In the genomic region with DNA sequence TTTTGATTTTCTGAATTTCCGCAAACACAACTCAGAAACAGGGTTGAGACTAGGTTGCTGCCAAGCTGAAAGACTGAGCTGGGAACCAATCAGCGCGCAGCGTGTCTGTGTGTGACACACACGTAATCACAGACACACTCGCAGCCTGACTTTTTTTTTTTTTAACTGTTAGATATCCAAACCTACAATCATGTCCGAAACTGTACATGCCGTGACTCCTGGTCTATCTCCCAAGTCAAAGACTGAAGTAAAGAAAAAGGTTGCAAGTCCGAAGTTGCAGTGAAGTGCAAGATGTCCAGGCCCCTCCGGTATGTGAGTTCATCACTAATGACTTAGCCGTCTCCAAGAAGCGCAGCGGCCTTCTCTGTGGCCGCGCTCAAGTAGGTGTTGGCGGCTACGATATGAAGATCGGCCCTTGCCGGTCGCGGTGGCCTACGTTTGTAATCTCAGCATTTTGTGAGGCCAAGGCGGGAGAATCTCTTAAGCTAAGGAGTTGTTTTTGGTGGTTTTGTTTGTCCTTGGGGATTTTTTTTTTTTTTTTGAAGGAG, we compare ENCODE assay signal across 1 cellular context.
TF ChIP-seq lines count a peak whose summit lies in the region.

No MANE protein-coding gene starts in this region.

TF ChIP-seq in HepG2, 621 proteins besides CTCF, POLR2A, EP300 and RAD21 (continued from another document):
- TF ChIP-seq, protein P1, sequence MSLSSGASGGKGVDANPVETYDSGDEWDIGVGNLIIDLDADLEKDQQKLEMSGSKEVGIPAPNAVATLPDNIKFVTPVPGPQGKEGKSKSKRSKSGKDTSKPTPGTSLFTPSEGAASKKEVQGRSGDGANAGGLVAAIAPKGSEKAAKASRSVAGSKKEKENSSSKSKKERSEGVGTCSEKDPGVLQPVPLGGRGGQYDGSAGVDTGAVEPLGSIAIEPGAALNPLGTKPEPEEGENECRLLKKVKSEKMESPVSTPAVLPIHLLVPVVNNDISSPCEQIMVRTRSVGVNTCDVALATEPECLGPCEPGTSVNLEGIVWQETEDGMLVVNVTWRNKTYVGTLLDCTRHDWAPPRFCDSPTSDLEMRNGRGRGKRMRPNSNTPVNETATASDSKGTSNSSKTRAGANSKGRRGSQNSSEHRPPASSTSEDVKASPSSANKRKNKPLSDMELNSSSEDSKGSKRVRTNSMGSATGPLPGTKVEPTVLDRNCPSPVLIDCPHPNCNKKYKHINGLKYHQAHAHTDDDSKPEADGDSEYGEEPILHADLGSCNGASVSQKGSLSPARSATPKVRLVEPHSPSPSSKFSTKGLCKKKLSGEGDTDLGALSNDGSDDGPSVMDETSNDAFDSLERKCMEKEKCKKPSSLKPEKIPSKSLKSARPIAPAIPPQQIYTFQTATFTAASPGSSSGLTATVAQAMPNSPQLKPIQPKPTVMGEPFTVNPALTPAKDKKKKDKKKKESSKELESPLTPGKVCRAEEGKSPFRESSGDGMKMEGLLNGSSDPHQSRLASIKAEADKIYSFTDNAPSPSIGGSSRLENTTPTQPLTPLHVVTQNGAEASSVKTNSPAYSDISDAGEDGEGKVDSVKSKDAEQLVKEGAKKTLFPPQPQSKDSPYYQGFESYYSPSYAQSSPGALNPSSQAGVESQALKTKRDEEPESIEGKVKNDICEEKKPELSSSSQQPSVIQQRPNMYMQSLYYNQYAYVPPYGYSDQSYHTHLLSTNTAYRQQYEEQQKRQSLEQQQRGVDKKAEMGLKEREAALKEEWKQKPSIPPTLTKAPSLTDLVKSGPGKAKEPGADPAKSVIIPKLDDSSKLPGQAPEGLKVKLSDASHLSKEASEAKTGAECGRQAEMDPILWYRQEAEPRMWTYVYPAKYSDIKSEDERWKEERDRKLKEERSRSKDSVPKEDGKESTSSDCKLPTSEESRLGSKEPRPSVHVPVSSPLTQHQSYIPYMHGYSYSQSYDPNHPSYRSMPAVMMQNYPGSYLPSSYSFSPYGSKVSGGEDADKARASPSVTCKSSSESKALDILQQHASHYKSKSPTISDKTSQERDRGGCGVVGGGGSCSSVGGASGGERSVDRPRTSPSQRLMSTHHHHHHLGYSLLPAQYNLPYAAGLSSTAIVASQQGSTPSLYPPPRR (CRISPR knock-in tag; IDR thresholded peaks at IDR 0.05; ENCODE audit: borderline replicate concordance) = no peak
- TF ChIP-seq FOXP1 (IDR thresholded peaks at IDR 0.05) (no peak), FOXP1 (CRISPR knock-in tag; IDR thresholded peaks at IDR 0.05) (no peak), HNF1A (IDR thresholded peaks at IDR 0.05; ENCODE audit: low read depth) (no peak), HNF1A (CRISPR knock-in tag; IDR thresholded peaks at IDR 0.05; ENCODE audit: borderline replicate concordance) (0 out of 2 replicates have a peak, but pooled peaks have one; percentile 50), ZNF44 (CRISPR knock-in tag; IDR thresholded peaks at IDR 0.05) (no peak), KDM3A (CRISPR knock-in tag; IDR thresholded peaks at IDR 0.05; ENCODE audit: low read depth) (peak; percentile 34; the same call in 1 of the 2 replicates), SNRNP70 (IDR thresholded peaks at IDR 0.05; ENCODE audit: low read depth, low read length) (no peak), SOX5 (CRISPR knock-in tag; IDR thresholded peaks at IDR 0.05; ENCODE audit: borderline replicate concordance) (no peak), RXRA (CRISPR knock-in tag; IDR thresholded peaks at IDR 0.05) (peak; percentile 38; the same call in 1 of the 2 replicates), KAT7 (CRISPR knock-in tag; IDR thresholded peaks at IDR 0.05; ENCODE audit: borderline replicate concordance) (peak; percentile 76; the same call in 1 of the 2 replicates), JARID2 (CRISPR knock-in tag; IDR thresholded peaks at IDR 0.05; ENCODE audit: insufficient replicate concordance) (no peak), TEAD3 (CRISPR knock-in tag; optimal IDR thresholded peaks at IDR 0.05; ENCODE audit: borderline replicate concordance) (no peak), TARDBP (CRISPR knock-in tag; IDR thresholded peaks at IDR 0.05) (peak; percentile 69; the same call in 1 of the 2 replicates), YEATS2 (CRISPR knock-in tag; IDR thresholded peaks at IDR 0.05; ENCODE audit: borderline replicate concordance) (peak; percentile 50), SRSF9 (IDR thresholded peaks at IDR 0.05; ENCODE audit: borderline replicate concordance, insufficient read depth, low read depth, low read length, poor library complexity, severe bottlenecking) (no peak), HDAC2 (CRISPR knock-in tag; IDR thresholded peaks at IDR 0.05) (peak; percentile 54), ZNF646 (CRISPR knock-in tag; IDR thresholded peaks at IDR 0.05) (peak; percentile 57), SYNCRIP (IDR thresholded peaks at IDR 0.05; ENCODE audit: insufficient read depth, low read depth, low read length) (no peak), ZNF138 (CRISPR knock-in tag; IDR thresholded peaks at IDR 0.05; ENCODE audit: low read depth) (0 out of 2 replicates have a peak, but pooled peaks have one; percentile 40)
- TF ChIP-seq, protein P2, sequence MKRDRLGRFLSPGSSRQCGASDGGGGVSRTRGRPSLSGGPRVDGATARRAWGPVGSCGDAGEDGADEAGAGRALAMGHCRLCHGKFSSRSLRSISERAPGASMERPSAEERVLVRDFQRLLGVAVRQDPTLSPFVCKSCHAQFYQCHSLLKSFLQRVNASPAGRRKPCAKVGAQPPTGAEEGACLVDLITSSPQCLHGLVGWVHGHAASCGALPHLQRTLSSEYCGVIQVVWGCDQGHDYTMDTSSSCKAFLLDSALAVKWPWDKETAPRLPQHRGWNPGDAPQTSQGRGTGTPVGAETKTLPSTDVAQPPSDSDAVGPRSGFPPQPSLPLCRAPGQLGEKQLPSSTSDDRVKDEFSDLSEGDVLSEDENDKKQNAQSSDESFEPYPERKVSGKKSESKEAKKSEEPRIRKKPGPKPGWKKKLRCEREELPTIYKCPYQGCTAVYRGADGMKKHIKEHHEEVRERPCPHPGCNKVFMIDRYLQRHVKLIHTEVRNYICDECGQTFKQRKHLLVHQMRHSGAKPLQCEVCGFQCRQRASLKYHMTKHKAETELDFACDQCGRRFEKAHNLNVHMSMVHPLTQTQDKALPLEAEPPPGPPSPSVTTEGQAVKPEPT (CRISPR knock-in tag; IDR thresholded peaks at IDR 0.05; ENCODE audit: low read depth) = no peak
- TF ChIP-seq, protein P3, sequence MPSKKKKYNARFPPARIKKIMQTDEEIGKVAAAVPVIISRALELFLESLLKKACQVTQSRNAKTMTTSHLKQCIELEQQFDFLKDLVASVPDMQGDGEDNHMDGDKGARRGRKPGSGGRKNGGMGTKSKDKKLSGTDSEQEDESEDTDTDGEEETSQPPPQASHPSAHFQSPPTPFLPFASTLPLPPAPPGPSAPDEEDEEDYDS (CRISPR knock-in tag; IDR thresholded peaks at IDR 0.05) = peak; percentile 68; the same call in 1 of the 2 replicates
